ENCODE assay signal across 8 cellular contexts in genomic region chr5:134101686-134102439, GRCh38. TPM values are rescaled to one million over a fixed set of nuclear protein-coding genes. Genes with fewer than 3 reads are reported as not detected.
DNase-seq lines count a peak whose midpoint lies in the region; ATAC-seq, FAIRE-seq and TF ChIP-seq lines count a peak whose summit lies in the region.

No MANE protein-coding gene starts in this region.

- POLR2A ChIA-PET in CD4-positive, alpha-beta memory T cell (lab: Charles Lee; ENCODE audit: partially characterized antibody), result interaction anchor here (0.9 to 4.2 kb wide), 5 partner anchors 50 to 98 kb away, joined by 3 to 18 read pairs (median 5); partner anchors contain the start of genes SKP1 and VDAC1

- intact Hi-C loops in CD4-positive, alpha-beta memory T cell (cut with micrococcal nuclease), result loop anchor here (2.0 kb wide), 2 partner anchors 13 to 31 kb away; partner anchors contain the start of gene TCF7

- no peak overlapping the region for H3K4me3 ChIP-seq in CD4-positive, alpha-beta memory T cell (ENCODE audit: low read length in 2 of 2)
- H3K4me3 ChIP-seq in astrocyte (ENCODE audit: insufficient read depth, low read depth, low read length), result no peak overlapping the region

- H3K9ac ChIP-seq in astrocyte (ENCODE audit: low read length), result no peak overlapping the region

- CTCF ChIA-PET in CD4-positive, alpha-beta memory T cell (lab: Charles Lee; ENCODE audit: partially characterized antibody), result interaction anchor here (0.7 to 3.3 kb wide), 7 partner anchors 25 to 76 kb away, joined by 3 to 51 read pairs (median 9); no protein-coding TSS in a partner anchor

- peak overlapping the region; percentile 59 to 96 (median 88) for H3K27ac Mint-ChIP-seq in CD4-positive, alpha-beta memory T cell
- no peak overlapping the region for H3K27ac Mint-ChIP-seq in astrocyte (ENCODE audit: unreplicated experiment)

- DNase-seq in CD4-positive, alpha-beta memory T cell, result peak; percentile 62 to 77 (median 73)
- peak; percentile 49 for DNase-seq in HPDE6-E6E7 (ENCODE audit: extremely low spot score)
- peak; percentile 49 to 65 (median 60) for DNase-seq in T-helper 2 cell
- DNase-seq in astrocyte (ENCODE audit: low read depth), result no peak
- DNase-seq in hypothalamus (lab: John Stamatoyannopoulos, UW), result peak in 44 of 51 donors; percentile 10 to 78 (median 54)
- peak; percentile 70 to 78 for DNase-seq in stimulated activated CD4-positive, alpha-beta T cell treated with anti-CD3 and anti-CD28 coated beads, Interleukin-1b, Interleukin-23, amount 100 ng/mL, for 4 hours (ENCODE audit: low read depth in 2 of 2)

- peaks cover 62 to 98% (median 82%) of the 10 kb centered on the region in 4 donors for H3K4me1 Mint-ChIP-seq in CD4-positive, alpha-beta memory T cell
- H3K4me1 Mint-ChIP-seq in astrocyte (ENCODE audit: low read depth, unreplicated experiment), result peaks cover 12% of the 10 kb centered on the region

- FAIRE-seq in astrocyte (lab: Jason Lieb, UNC), result no peak

- peak overlapping the region; percentile 85 for H3K27ac ChIP-seq in CD4-positive, alpha-beta memory T cell (ENCODE audit: low read depth, low read length)
- no peak overlapping the region for H3K27ac ChIP-seq in astrocyte (ENCODE audit: low read depth, low read length)

- H2AFZ ChIP-seq in astrocyte (ENCODE audit: low read depth, low read length), result peak overlapping the region; percentile 21

- H3K9me3 Mint-ChIP-seq in CD4-positive, alpha-beta memory T cell, result no peaks in the 10 kb centered on the region
- H3K9me3 Mint-ChIP-seq in astrocyte (ENCODE audit: unreplicated experiment), result no peaks in the 10 kb centered on the region

- no peaks in the 10 kb centered on the region for H4K20me1 ChIP-seq in astrocyte (ENCODE audit: insufficient read depth, low read length)

- no peak overlapping the region for H3K4me2 ChIP-seq in astrocyte (ENCODE audit: low read length)

- no peaks in the 10 kb centered on the region for H3K36me3 Mint-ChIP-seq in CD4-positive, alpha-beta memory T cell
- H3K36me3 Mint-ChIP-seq in astrocyte (ENCODE audit: low read depth, unreplicated experiment), result no peaks in the 10 kb centered on the region

- peak; percentile 56 for TF ChIP-seq CTCF in astrocyte (IDR thresholded peaks at IDR 0.05; ENCODE audit: insufficient read depth, low read depth, low read length)

- no peaks in the 10 kb centered on the region for H3K79me2 ChIP-seq in astrocyte (ENCODE audit: insufficient read depth, low read length)

- H3K27me3 ChIP-seq in CD4-positive, alpha-beta memory T cell (ENCODE audit: insufficient read depth, low read length), result no peaks in the 10 kb centered on the region
- H3K27me3 ChIP-seq in astrocyte (ENCODE audit: insufficient read depth, low read length), result no peaks in the 10 kb centered on the region

- H3K4me3 Mint-ChIP-seq in CD4-positive, alpha-beta memory T cell, result peak overlapping the region in 6 of 8 donors; percentile 10 to 62 (median 36)
- H3K4me3 Mint-ChIP-seq in astrocyte (ENCODE audit: unreplicated experiment), result no peak overlapping the region

- no peaks in the 10 kb centered on the region for H3K9me3 ChIP-seq in CD4-positive, alpha-beta memory T cell (ENCODE audit: control insufficient read depth in 1 of 2, low read length in 2 of 2)
- no peaks in the 10 kb centered on the region for H3K9me3 ChIP-seq in astrocyte (ENCODE audit: insufficient read depth, low read depth, low read length)

- no peaks in the 10 kb centered on the region for H3K27me3 Mint-ChIP-seq in CD4-positive, alpha-beta memory T cell
- peaks cover 24% of the 10 kb centered on the region for H3K27me3 Mint-ChIP-seq in astrocyte (ENCODE audit: low read depth, unreplicated experiment)

- no peaks in the 10 kb centered on the region for H3K36me3 ChIP-seq in CD4-positive, alpha-beta memory T cell (ENCODE audit: insufficient read depth, low read length)
- H3K36me3 ChIP-seq in astrocyte (ENCODE audit: insufficient read depth, low read length), result no peaks in the 10 kb centered on the region

- ATAC-seq in GM18870 (IDR thresholded peaks at IDR 0.05; ENCODE audit: unreplicated experiment) (no peak), GM21390 (IDR thresholded peaks at IDR 0.05; ENCODE audit: unreplicated experiment) (no peak)

- peaks cover 95% of the 10 kb centered on the region for H3K4me1 ChIP-seq in CD4-positive, alpha-beta memory T cell (ENCODE audit: insufficient read depth, low read length)
- peaks cover 13% of the 10 kb centered on the region for H3K4me1 ChIP-seq in astrocyte (ENCODE audit: insufficient read depth, low read length)

RNA-seq across cellular contexts. Expression of gene TCF7, which starts 12.6 kb away (rescaled TPM):
- total RNA-seq in CD4-positive, alpha-beta memory T cell, result 100 to 1,000 TPM; 770 to 841 TPM
- 100 to 1,000 TPM; 102 to 474 TPM for polyA plus RNA-seq in CD4-positive, alpha-beta memory T cell
- 2.6 TPM in 2 replicates for total RNA-seq in astrocyte

Comparison
In these comparisons a context has a peak if more than half of its experiments do, and no peak if none do; other contexts are left out.
1. RNA of gene TCF7, which starts 12.6 kb away (total RNA-seq): 770 to 841 TPM in CD4-positive, alpha-beta memory T cell; 2.6 TPM in astrocyte; every median in the first group is over 100 times any median in the second.